10 cellular contexts compared by ENCODE assay signal in genomic region chr17:79814624-79814965, GRCh38. TPM values are rescaled to one million over a fixed set of nuclear protein-coding genes. Genes with fewer than 3 reads are reported as not detected.
DNase-seq lines count a peak whose midpoint lies in the region; ATAC-seq lines count a peak whose summit lies in the region.
"Had no signal": no experiment of that assay in that cellular context is flagged by ENCODE, and none has a peak within 500 bp of the region (broad histone marks: within the 10 kb centered on the region; RNA-seq: fewer than 3 reads in every experiment).

No MANE protein-coding gene starts in this region.

- peaks cover 17% of the 10 kb centered on the region for H3K4me1 Mint-ChIP-seq in T-helper 2 cell treated with Interferon-gamma antibody and Interleukin-4, amounts not matched to agents 5 μg/mL and 100 μg/mL, for 36 hours (ENCODE audit: low read depth)
- H3K4me1 Mint-ChIP-seq in activated T-helper 1 cell treated with anti-CD3 and anti-CD28 coated beads, Interleukin-12 subunit alpha, Interleukin-12 subunit beta, Interleukin-2, Interleukin-4 antibody, amounts not matched to agents 30 ng/mL and 10 ng/mL and 1 ng/mL, durations not matched to agents 14 hours and 24 hours and 36 hours (ENCODE audit: low read depth) = peaks cover 15% of the 10 kb centered on the region
- H3K4me1 Mint-ChIP-seq in immature natural killer cell = peaks cover 20 to 27% of the 10 kb centered on the region in 2 donors
- H3K4me1 Mint-ChIP-seq in stimulated activated naive B cell treated with anti-CD40 and anti-IgM and Interleukin-4, amounts not matched to agents 10 μg/mL and 1 μg/mL and 100 μg/mL, for 72 hours = peaks cover 19 to 33% of the 10 kb centered on the region in 2 donors

- peak overlapping the region; percentile 54 for H3K4me3 Mint-ChIP-seq in T-helper 2 cell treated with Interferon-gamma antibody and Interleukin-4, amounts not matched to agents 5 μg/mL and 100 μg/mL, for 36 hours
- H3K4me3 Mint-ChIP-seq in activated T-helper 1 cell treated with anti-CD3 and anti-CD28 coated beads, Interleukin-12 subunit alpha, Interleukin-12 subunit beta, Interleukin-2, Interleukin-4 antibody, amounts not matched to agents 30 ng/mL and 10 ng/mL and 1 ng/mL, durations not matched to agents 14 hours and 24 hours and 36 hours = no peak overlapping the region
- peak overlapping the region; percentile 22 to 61 (median 50) for H3K4me3 Mint-ChIP-seq in immature natural killer cell
- peak overlapping the region; percentile 66 to 70 for H3K4me3 Mint-ChIP-seq in stimulated activated naive B cell treated with anti-CD40 and anti-IgM and Interleukin-4, amounts not matched to agents 10 μg/mL and 1 μg/mL and 100 μg/mL, for 72 hours

- in situ Hi-C loops in ACHN (cut with HindIII; ENCODE audit: low pct_ligation_motif_present, low pct_unique_long_range_greater_than_20kb, low sequenced_read_pairs) = no loop called here

- no peaks in the 10 kb centered on the region for H3K36me3 Mint-ChIP-seq in T-helper 2 cell treated with Interferon-gamma antibody and Interleukin-4, amounts not matched to agents 5 μg/mL and 100 μg/mL, for 36 hours (ENCODE audit: low read depth)
- no peaks in the 10 kb centered on the region for H3K36me3 Mint-ChIP-seq in activated T-helper 1 cell treated with anti-CD3 and anti-CD28 coated beads, Interleukin-12 subunit alpha, Interleukin-12 subunit beta, Interleukin-2, Interleukin-4 antibody, amounts not matched to agents 30 ng/mL and 10 ng/mL and 1 ng/mL, durations not matched to agents 14 hours and 24 hours and 36 hours (ENCODE audit: low read depth)
- no peaks in the 10 kb centered on the region for H3K36me3 Mint-ChIP-seq in immature natural killer cell
- H3K36me3 Mint-ChIP-seq in stimulated activated naive B cell treated with anti-CD40 and anti-IgM and Interleukin-4, amounts not matched to agents 10 μg/mL and 1 μg/mL and 100 μg/mL, for 72 hours = peaks cover 0 to 6% of the 10 kb centered on the region in 2 donors

- intact Hi-C loops in activated T-helper 1 cell treated with anti-CD3 and anti-CD28 coated beads, Interleukin-12 subunit alpha, Interleukin-12 subunit beta, Interleukin-2, Interleukin-4 antibody, amounts not matched to agents 30 ng/mL and 10 ng/mL and 1 ng/mL, durations not matched to agents 14 hours and 24 hours and 36 hours (cut with micrococcal nuclease) = no loop called here

- no peak for ATAC-seq in stimulated activated naive B cell treated with anti-CD40 and anti-IgM and Interleukin-4, amounts not matched to agents 10 μg/mL and 1 μg/mL and 100 μg/mL, for 72 hours (replicated peaks)
- ATAC-seq in HG03432 (IDR thresholded peaks at IDR 0.05; ENCODE audit: unreplicated experiment) = no peak
- no peak for ATAC-seq in HG03469 (IDR thresholded peaks at IDR 0.05; ENCODE audit: unreplicated experiment)
- ATAC-seq: A549 had no signal

- peaks cover 61% of the 10 kb centered on the region for H3K27me3 Mint-ChIP-seq in T-helper 2 cell treated with Interferon-gamma antibody and Interleukin-4, amounts not matched to agents 5 μg/mL and 100 μg/mL, for 36 hours (ENCODE audit: low read depth)
- peaks cover 58% of the 10 kb centered on the region for H3K27me3 Mint-ChIP-seq in activated T-helper 1 cell treated with anti-CD3 and anti-CD28 coated beads, Interleukin-12 subunit alpha, Interleukin-12 subunit beta, Interleukin-2, Interleukin-4 antibody, amounts not matched to agents 30 ng/mL and 10 ng/mL and 1 ng/mL, durations not matched to agents 14 hours and 24 hours and 36 hours (ENCODE audit: insufficient read depth)
- H3K27me3 Mint-ChIP-seq in immature natural killer cell (ENCODE audit: low read depth in 3 of 3) = peaks cover 30 to 46% (median 37%) of the 10 kb centered on the region in 3 donors
- H3K27me3 Mint-ChIP-seq in stimulated activated naive B cell treated with anti-CD40 and anti-IgM and Interleukin-4, amounts not matched to agents 10 μg/mL and 1 μg/mL and 100 μg/mL, for 72 hours = peaks cover 54 to 73% of the 10 kb centered on the region in 2 donors

- H3K9me3 Mint-ChIP-seq in T-helper 2 cell treated with Interferon-gamma antibody and Interleukin-4, amounts not matched to agents 5 μg/mL and 100 μg/mL, for 36 hours = no peaks in the 10 kb centered on the region
- H3K9me3 Mint-ChIP-seq in activated T-helper 1 cell treated with anti-CD3 and anti-CD28 coated beads, Interleukin-12 subunit alpha, Interleukin-12 subunit beta, Interleukin-2, Interleukin-4 antibody, amounts not matched to agents 30 ng/mL and 10 ng/mL and 1 ng/mL, durations not matched to agents 14 hours and 24 hours and 36 hours = no peaks in the 10 kb centered on the region
- peaks cover 0 to 3% (median 0%) of the 10 kb centered on the region in 6 donors for H3K9me3 Mint-ChIP-seq in immature natural killer cell
- no peaks in the 10 kb centered on the region for H3K9me3 Mint-ChIP-seq in stimulated activated naive B cell treated with anti-CD40 and anti-IgM and Interleukin-4, amounts not matched to agents 10 μg/mL and 1 μg/mL and 100 μg/mL, for 72 hours

- no peak for DNase-seq in T-helper 2 cell treated with Interferon-gamma antibody and Interleukin-4, amounts not matched to agents 5 μg/mL and 100 μg/mL, for 36 hours (ENCODE audit: low spot score)
- DNase-seq in T-helper 2 cell (no peak), immature natural killer cell (no peak), ACHN (no peak)
- no peak for DNase-seq in activated T-helper 1 cell treated with anti-CD3 and anti-CD28 coated beads, Interleukin-12 subunit alpha, Interleukin-12 subunit beta, Interleukin-2, Interleukin-4 antibody, amounts not matched to agents 30 ng/mL and 10 ng/mL and 1 ng/mL, durations not matched to agents 14 hours and 24 hours and 36 hours (ENCODE audit: low spot score)
- no peak for DNase-seq in stimulated activated naive B cell treated with anti-CD40 and anti-IgM and Interleukin-4, amounts not matched to agents 10 μg/mL and 1 μg/mL and 100 μg/mL, for 72 hours
- DNase-seq: NCI-H2081 had no signal

- peak overlapping the region; percentile 3 for H3K27ac Mint-ChIP-seq in T-helper 2 cell treated with Interferon-gamma antibody and Interleukin-4, amounts not matched to agents 5 μg/mL and 100 μg/mL, for 36 hours
- peak overlapping the region; percentile 64 for H3K27ac Mint-ChIP-seq in activated T-helper 1 cell treated with anti-CD3 and anti-CD28 coated beads, Interleukin-12 subunit alpha, Interleukin-12 subunit beta, Interleukin-2, Interleukin-4 antibody, amounts not matched to agents 30 ng/mL and 10 ng/mL and 1 ng/mL, durations not matched to agents 14 hours and 24 hours and 36 hours
- H3K27ac Mint-ChIP-seq in immature natural killer cell = peak overlapping the region in 1 of 6 donors; percentile 37
- H3K27ac Mint-ChIP-seq in stimulated activated naive B cell treated with anti-CD40 and anti-IgM and Interleukin-4, amounts not matched to agents 10 μg/mL and 1 μg/mL and 100 μg/mL, for 72 hours = peak overlapping the region; percentile 83

RNA-seq across cellular contexts. Expression of gene CBX8, which starts 17.7 kb away (rescaled TPM):
- total RNA-seq in activated T-helper 1 cell treated with anti-CD3 and anti-CD28 coated beads, Interleukin-12 subunit alpha, Interleukin-12 subunit beta, Interleukin-2, Interleukin-4 antibody, amounts not matched to agents 30 ng/mL and 10 ng/mL and 1 ng/mL, durations not matched to agents 14 hours and 24 hours and 36 hours = 6.2 and 6.6 TPM in 2 replicates
- 1 to 10 TPM in 2 of 3 donors, not detected in 1; 1.4 to 2.5 TPM for polyA plus RNA-seq in immature natural killer cell

RNA-seq across cellular contexts. Expression of gene CBX4, which starts 24.6 kb away (rescaled TPM):
- 22.4 and 23.8 TPM in 2 replicates for total RNA-seq in activated T-helper 1 cell treated with anti-CD3 and anti-CD28 coated beads, Interleukin-12 subunit alpha, Interleukin-12 subunit beta, Interleukin-2, Interleukin-4 antibody, amounts not matched to agents 30 ng/mL and 10 ng/mL and 1 ng/mL, durations not matched to agents 14 hours and 24 hours and 36 hours
- polyA plus RNA-seq in immature natural killer cell = 1 to 10 TPM; 3.0 to 6.7 (median 4.9) TPM

RNA-seq across cellular contexts. Expression of gene CBX2, which starts 36.6 kb away (rescaled TPM):
- total RNA-seq in activated T-helper 1 cell treated with anti-CD3 and anti-CD28 coated beads, Interleukin-12 subunit alpha, Interleukin-12 subunit beta, Interleukin-2, Interleukin-4 antibody, amounts not matched to agents 30 ng/mL and 10 ng/mL and 1 ng/mL, durations not matched to agents 14 hours and 24 hours and 36 hours = 4.7 and 5.1 TPM in 2 replicates
- polyA plus RNA-seq in immature natural killer cell = under 1 TPM in 1 of 3 donors, not detected in 2; 0.33 TPM
